Comparison of ENCODE assay signal across 21 cellular contexts in genomic region chr21:36052860-36053766, GRCh38. TPM values are rescaled to one million over a fixed set of nuclear protein-coding genes. Genes with fewer than 3 reads are reported as not detected.
DNase-seq lines count a peak whose midpoint lies in the region; ATAC-seq and TF ChIP-seq lines count a peak whose summit lies in the region.
"Had no signal": no experiment of that assay in that cellular context is flagged by ENCODE, and none has a peak within 500 bp of the region (broad histone marks: within the 10 kb centered on the region; RNA-seq: fewer than 3 reads in every experiment).

No MANE protein-coding gene starts in this region.

- no peaks in the 10 kb centered on the region for H3K9me3 Mint-ChIP-seq in activated naive CD4-positive, alpha-beta T cell treated with anti-CD3 and anti-CD28 coated beads, Interleukin-2, amount 50 U/mL, for 24 hours
- no peaks in the 10 kb centered on the region for H3K9me3 Mint-ChIP-seq in activated naive CD8-positive, alpha-beta T cell treated with anti-CD3 and anti-CD28 coated beads for 36 hours
- H3K9me3 Mint-ChIP-seq: HFFc6, nephron progenitor cell had no signal

- DNase-seq in activated naive CD4-positive, alpha-beta T cell (lab: John Stamatoyannopoulos, UW) = no peak
- no peak for DNase-seq in activated naive CD8-positive, alpha-beta T cell treated with anti-CD3 and anti-CD28 coated beads for 36 hours
- peak; percentile 77 to 86 for DNase-seq in foreskin keratinocyte
- no peak for DNase-seq in WERI-Rb-1
- DNase-seq: foreskin melanocyte; HFFc6; Karpas-422; NCI-H1436; NCI-H2081 treated with DMSO at 0.1 percent for 48 hours; NCI-H226; NCI-H69; nephron progenitor cell; right cardiac atrium; SHP77; stimulated activated CD4-positive, alpha-beta T cell treated with anti-CD3 and anti-CD28 coated beads, Interleukin-2, amount 100 ng/mL, for 48 hours; T-helper 9 cell; trophoblast cell had no signal

- peaks cover 91% of the 10 kb centered on the region for H3K36me3 ChIP-seq in WERI-Rb-1

- no peak for TF ChIP-seq CTCF in foreskin keratinocyte (conservative IDR thresholded peaks at IDR 0.05)
- no peak for TF ChIP-seq CTCF in WERI-Rb-1 (IDR thresholded peaks at IDR 0.05; ENCODE audit: low read depth, low read length)

- H3K36me3 Mint-ChIP-seq in activated naive CD4-positive, alpha-beta T cell treated with anti-CD3 and anti-CD28 coated beads, Interleukin-2, amount 50 U/mL, for 24 hours = peaks cover 31% of the 10 kb centered on the region
- peaks cover 54% of the 10 kb centered on the region for H3K36me3 Mint-ChIP-seq in activated naive CD8-positive, alpha-beta T cell treated with anti-CD3 and anti-CD28 coated beads for 36 hours

- H3K27ac ChIP-seq in foreskin keratinocyte = peak overlapping the region; percentile 27
- no peak overlapping the region for H3K27ac ChIP-seq in WERI-Rb-1
- H3K27ac ChIP-seq: HL-60 had no signal

- H3K4me3 ChIP-seq in WERI-Rb-1 (ENCODE audit: low read depth, low read length) = no peak overlapping the region

- ATAC-seq in foreskin keratinocyte = peak; percentile 83
- ATAC-seq in GM19455 (IDR thresholded peaks at IDR 0.05; ENCODE audit: unreplicated experiment) = no peak
- no peak for ATAC-seq in GM18517 (IDR thresholded peaks at IDR 0.05; ENCODE audit: unreplicated experiment)

- H3K9me3 ChIP-seq in WERI-Rb-1 (ENCODE audit: severe bottlenecking) = no peaks in the 10 kb centered on the region

- no peak overlapping the region for H3K4me3 Mint-ChIP-seq in activated naive CD4-positive, alpha-beta T cell treated with anti-CD3 and anti-CD28 coated beads, Interleukin-2, amount 50 U/mL, for 24 hours
- H3K4me3 Mint-ChIP-seq in activated naive CD8-positive, alpha-beta T cell treated with anti-CD3 and anti-CD28 coated beads for 36 hours = no peak overlapping the region
- H3K4me3 Mint-ChIP-seq: HFFc6, nephron progenitor cell had no signal

- H3K4me1 Mint-ChIP-seq in activated naive CD4-positive, alpha-beta T cell treated with anti-CD3 and anti-CD28 coated beads, Interleukin-2, amount 50 U/mL, for 24 hours = peaks cover 34% of the 10 kb centered on the region
- H3K4me1 Mint-ChIP-seq in activated naive CD8-positive, alpha-beta T cell treated with anti-CD3 and anti-CD28 coated beads for 36 hours = peaks cover 31% of the 10 kb centered on the region

- H3K4me1 ChIP-seq in foreskin keratinocyte = peaks cover 19% of the 10 kb centered on the region

- no peaks in the 10 kb centered on the region for H3K27me3 Mint-ChIP-seq in activated naive CD4-positive, alpha-beta T cell treated with anti-CD3 and anti-CD28 coated beads, Interleukin-2, amount 50 U/mL, for 24 hours
- no peaks in the 10 kb centered on the region for H3K27me3 Mint-ChIP-seq in activated naive CD8-positive, alpha-beta T cell treated with anti-CD3 and anti-CD28 coated beads for 36 hours

- H3K27me3 ChIP-seq in foreskin keratinocyte (no peaks in the 10 kb centered on the region), WERI-Rb-1 (ENCODE audit: insufficient read depth, low read depth, severe bottlenecking) (no peaks in the 10 kb centered on the region)

- H3K27ac Mint-ChIP-seq in activated naive CD4-positive, alpha-beta T cell treated with anti-CD3 and anti-CD28 coated beads, Interleukin-2, amount 50 U/mL, for 24 hours = peak overlapping the region; percentile 69
- peak overlapping the region; percentile 25 for H3K27ac Mint-ChIP-seq in activated naive CD8-positive, alpha-beta T cell treated with anti-CD3 and anti-CD28 coated beads for 36 hours
- H3K27ac Mint-ChIP-seq: HFFc6 had no signal

RNA-seq across cellular contexts. Expression of gene SETD4, which starts 7.2 kb away (rescaled TPM):
- 10 to 100 TPM; 15.0 to 15.9 TPM for total RNA-seq in activated naive CD8-positive, alpha-beta T cell treated with anti-CD3 and anti-CD28 coated beads for 36 hours
- total RNA-seq in foreskin keratinocyte = 12.1 and 16.0 TPM in 2 replicates
- 10.2 and 10.7 TPM in 2 replicates for polyA plus RNA-seq in foreskin keratinocyte

RNA-seq across cellular contexts. Expression of gene CBR1, which starts 16.7 kb away (rescaled TPM):
- 10 to 100 TPM; 43.4 to 43.7 TPM for total RNA-seq in activated naive CD8-positive, alpha-beta T cell treated with anti-CD3 and anti-CD28 coated beads for 36 hours
- 109 and 114 TPM in 2 replicates for total RNA-seq in foreskin keratinocyte
- 131 and 132 TPM in 2 replicates for polyA plus RNA-seq in foreskin keratinocyte

Comparison
In these comparisons a context has a peak if more than half of its experiments do, and no peak if none do; other contexts are left out.
1. DNase-seq: peak in foreskin keratinocyte (2 of 2); none in activated naive CD4-positive, alpha-beta T cell (0 of 4), activated naive CD8-positive, alpha-beta T cell treated with anti-CD3 and anti-CD28 coated beads for 36 hours (single experiment) and WERI-Rb-1 (single experiment).